ENCODE assay signal across 18 cellular contexts in genomic region chr2:106097370-106098000, GRCh38.
A peak's percentile ranks its signal among the peaks of the same experiment; 100 is the strongest.
DNase-seq lines count a peak whose midpoint lies in the region; ATAC-seq lines count a peak whose summit lies in the region.
"Had no signal": no experiment of that assay in that cellular context is flagged by ENCODE, and none has a peak within 500 bp of the region (broad histone marks: within the 10 kb centered on the region; RNA-seq: fewer than 3 reads in every experiment).

No MANE protein-coding gene starts in this region.

- H3K27me3 ChIP-seq in CD4-positive, alpha-beta memory T cell (ENCODE audit: insufficient read depth, low read length), result no peaks in the 10 kb centered on the region
- no peaks in the 10 kb centered on the region for H3K27me3 ChIP-seq in naive thymus-derived CD4-positive, alpha-beta T cell (ENCODE audit: control insufficient read depth in 2 of 2, insufficient read depth in 2 of 2, low read length in 2 of 2)
- H3K27me3 ChIP-seq: esophagus squamous epithelium, uterus had no signal

- peak overlapping the region; percentile 59 for H3K27ac Mint-ChIP-seq in activated CD4-positive, alpha-beta memory T cell treated with anti-CD3 and anti-CD28 coated beads, Interleukin-2, amount 10 ng/mL, durations not matched to agents 7 days and 5 days
- no peak overlapping the region for H3K27ac Mint-ChIP-seq in activated CD4-positive, alpha-beta memory T cell treated with anti-CD3 and anti-CD28 coated beads for 36 hours
- H3K27ac Mint-ChIP-seq in CD4-positive, alpha-beta memory T cell, result peak overlapping the region; percentile 15 to 98 (median 86)
- H3K27ac Mint-ChIP-seq in T-helper 17 cell, result peak overlapping the region; percentile 100
- peak overlapping the region; percentile 25 to 97 (median 94) for H3K27ac Mint-ChIP-seq in naive thymus-derived CD4-positive, alpha-beta T cell
- H3K27ac Mint-ChIP-seq: activated T-helper 2 cell treated with anti-CD3 and anti-CD28 coated beads, Interferon-gamma antibody, Interleukin-2, Interleukin-4, amounts not matched to agents 10 μg/mL and 5 μg/mL and 100 μg/mL, durations not matched to agents 14 hours and 24 hours and 36 hours; memory B cell; nephron had no signal

- H3K4me3 Mint-ChIP-seq in activated CD4-positive, alpha-beta memory T cell treated with anti-CD3 and anti-CD28 coated beads, Interleukin-2, amount 10 ng/mL, durations not matched to agents 7 days and 5 days, result no peak overlapping the region
- no peak overlapping the region for H3K4me3 Mint-ChIP-seq in activated CD4-positive, alpha-beta memory T cell treated with anti-CD3 and anti-CD28 coated beads for 36 hours
- H3K4me3 Mint-ChIP-seq in CD4-positive, alpha-beta memory T cell, result peak overlapping the region in 2 of 8 donors; percentile 33 to 35
- peak overlapping the region; percentile 5 for H3K4me3 Mint-ChIP-seq in T-helper 17 cell
- H3K4me3 Mint-ChIP-seq in naive thymus-derived CD4-positive, alpha-beta T cell, result peak overlapping the region in 4 of 10 donors; percentile 21 to 90 (median 64)
- H3K4me3 Mint-ChIP-seq: memory B cell, nephron had no signal

- no peaks in the 10 kb centered on the region for H3K9me3 Mint-ChIP-seq in activated CD4-positive, alpha-beta memory T cell treated with anti-CD3 and anti-CD28 coated beads, Interleukin-2, amount 10 ng/mL, durations not matched to agents 7 days and 5 days
- H3K9me3 Mint-ChIP-seq in activated CD4-positive, alpha-beta memory T cell treated with anti-CD3 and anti-CD28 coated beads for 36 hours, result no peaks in the 10 kb centered on the region
- H3K9me3 Mint-ChIP-seq in CD4-positive, alpha-beta memory T cell, result peaks cover 0 to 1% (median 0%) of the 10 kb centered on the region in 8 donors
- H3K9me3 Mint-ChIP-seq in naive thymus-derived CD4-positive, alpha-beta T cell, result peaks cover 0 to 4% (median 0%) of the 10 kb centered on the region in 11 donors
- H3K9me3 Mint-ChIP-seq: activated T-helper 2 cell treated with anti-CD3 and anti-CD28 coated beads, Interferon-gamma antibody, Interleukin-2, Interleukin-4, amounts not matched to agents 10 μg/mL and 5 μg/mL and 100 μg/mL, durations not matched to agents 14 hours and 24 hours and 36 hours; memory B cell; nephron had no signal

- H3K27ac ChIP-seq in CD4-positive, alpha-beta memory T cell (ENCODE audit: low read depth, low read length), result peak overlapping the region; percentile 69
- H3K27ac ChIP-seq in naive thymus-derived CD4-positive, alpha-beta T cell (ENCODE audit: low read depth, low read length), result peak overlapping the region; percentile 80
- H3K27ac ChIP-seq: esophagus squamous epithelium, prostate gland, uterus had no signal

- POLR2A ChIA-PET in activated CD4-positive, alpha-beta memory T cell treated with anti-CD3 and anti-CD28 coated beads, Interleukin-2, amount 10 ng/mL, durations not matched to agents 7 days and 5 days (lab: Charles Lee), result interaction anchor here (0.6 to 3.3 kb wide), 11 partner anchors 11 to 359 kb away, joined by 3 to 12 read pairs (median 3); no protein-coding TSS in a partner anchor
- POLR2A ChIA-PET in activated CD4-positive, alpha-beta memory T cell treated with anti-CD3 and anti-CD28 coated beads for 36 hours (lab: Charles Lee), result interaction anchor here (0.5 kb wide), 1 partner anchor 708 kb away, joined by 4 read pairs; no protein-coding TSS in a partner anchor
- POLR2A ChIA-PET in CD4-positive, alpha-beta memory T cell (lab: Charles Lee; ENCODE audit: partially characterized antibody), result interaction anchor here (0.7 to 3.5 kb wide), 18 partner anchors 12 to 521 kb away, joined by 3 to 43 read pairs (median 6); partner anchors contain the start of genes NCK2 and UXS1
- POLR2A ChIA-PET in naive thymus-derived CD4-positive, alpha-beta T cell (lab: Charles Lee), result interaction anchor here (0.6 to 4.1 kb wide), 20 partner anchors 12 to 359 kb away, joined by 3 to 21 read pairs (median 4); no protein-coding TSS in a partner anchor

- H3K9me3 ChIP-seq in CD4-positive, alpha-beta memory T cell (ENCODE audit: control insufficient read depth in 1 of 2, low read length in 2 of 2), result no peaks in the 10 kb centered on the region
- no peaks in the 10 kb centered on the region for H3K9me3 ChIP-seq in T-helper 17 cell (ENCODE audit: control insufficient read depth, low read length, poor library complexity, severe bottlenecking)
- no peaks in the 10 kb centered on the region for H3K9me3 ChIP-seq in naive thymus-derived CD4-positive, alpha-beta T cell (ENCODE audit: control insufficient read depth in 2 of 3, low read length in 3 of 3)
- H3K9me3 ChIP-seq: esophagus squamous epithelium, prostate gland, uterus had no signal

- H3K36me3 Mint-ChIP-seq in activated CD4-positive, alpha-beta memory T cell treated with anti-CD3 and anti-CD28 coated beads, Interleukin-2, amount 10 ng/mL, durations not matched to agents 7 days and 5 days (ENCODE audit: low read depth), result peaks cover 77% of the 10 kb centered on the region
- H3K36me3 Mint-ChIP-seq in activated CD4-positive, alpha-beta memory T cell treated with anti-CD3 and anti-CD28 coated beads for 36 hours, result peaks cover 17% of the 10 kb centered on the region
- H3K36me3 Mint-ChIP-seq in CD4-positive, alpha-beta memory T cell, result peaks cover 35 to 59% of the 10 kb centered on the region in 2 donors
- H3K36me3 Mint-ChIP-seq in T-helper 17 cell (ENCODE audit: low read depth), result peaks cover 5% of the 10 kb centered on the region
- H3K36me3 Mint-ChIP-seq in naive thymus-derived CD4-positive, alpha-beta T cell, result peaks cover 7 to 40% (median 22%) of the 10 kb centered on the region in 5 donors

- CTCF ChIA-PET in activated CD4-positive, alpha-beta memory T cell treated with anti-CD3 and anti-CD28 coated beads, Interleukin-2, amount 10 ng/mL, durations not matched to agents 7 days and 5 days (lab: Charles Lee), result interaction anchor here (1.5 to 2.3 kb wide), 4 partner anchors 63 to 520 kb away, joined by 3 to 10 read pairs (median 5); no protein-coding TSS in a partner anchor
- CTCF ChIA-PET in activated CD4-positive, alpha-beta memory T cell treated with anti-CD3 and anti-CD28 coated beads for 36 hours (lab: Charles Lee), result interaction anchor here (0.6 to 2.0 kb wide), 6 partner anchors 11 to 521 kb away, joined by 3 to 4 read pairs (median 4); no protein-coding TSS in a partner anchor
- CTCF ChIA-PET in CD4-positive, alpha-beta memory T cell (lab: Charles Lee; ENCODE audit: partially characterized antibody), result interaction anchor here (1.0 to 2.6 kb wide), 13 partner anchors 8 to 521 kb away, joined by 3 to 12 read pairs (median 5); no protein-coding TSS in a partner anchor
- CTCF ChIA-PET in naive thymus-derived CD4-positive, alpha-beta T cell (lab: Charles Lee), result interaction anchor here (0.6 to 2.7 kb wide), 4 partner anchors 62 to 524 kb away, joined by 3 to 13 read pairs (median 4); no protein-coding TSS in a partner anchor

- intact Hi-C loops in activated CD4-positive, alpha-beta memory T cell treated with anti-CD3 and anti-CD28 coated beads for 36 hours (cut with micrococcal nuclease), result loop anchor here (10.0 kb wide), 1 partner anchor 467 kb away; no protein-coding TSS in a partner anchor
- intact Hi-C loops in CD4-positive, alpha-beta memory T cell (cut with micrococcal nuclease), result loop anchor here (2.0 to 10.0 kb wide), 2 partner anchors 97 to 763 kb away; partner anchors contain the start of genes C2orf49 and UXS1
- intact Hi-C loops in naive thymus-derived CD4-positive, alpha-beta T cell (cut with micrococcal nuclease), result loop anchor here (2.0 to 5.0 kb wide), 5 partner anchors 120 to 770 kb away; partner anchors contain the start of gene TGFBRAP1 (in 1 of the 2)

- peaks cover 52% of the 10 kb centered on the region for H3K4me1 Mint-ChIP-seq in activated CD4-positive, alpha-beta memory T cell treated with anti-CD3 and anti-CD28 coated beads, Interleukin-2, amount 10 ng/mL, durations not matched to agents 7 days and 5 days
- H3K4me1 Mint-ChIP-seq in activated CD4-positive, alpha-beta memory T cell treated with anti-CD3 and anti-CD28 coated beads for 36 hours (ENCODE audit: low read depth), result peaks cover 37% of the 10 kb centered on the region
- H3K4me1 Mint-ChIP-seq in CD4-positive, alpha-beta memory T cell, result peaks cover 26 to 62% (median 46%) of the 10 kb centered on the region in 4 donors
- peaks cover 36% of the 10 kb centered on the region for H3K4me1 Mint-ChIP-seq in T-helper 17 cell
- H3K4me1 Mint-ChIP-seq in naive thymus-derived CD4-positive, alpha-beta T cell, result peaks cover 27 to 73% (median 61%) of the 10 kb centered on the region in 7 donors

- DNase-seq in activated CD4-positive, alpha-beta memory T cell treated with anti-CD3 and anti-CD28 coated beads, Interleukin-2, amount 10 ng/mL, durations not matched to agents 7 days and 5 days, result no peak
- DNase-seq in activated CD4-positive, alpha-beta memory T cell treated with anti-CD3 and anti-CD28 coated beads for 36 hours, result no peak
- DNase-seq in CD4-positive, alpha-beta memory T cell, result no peak
- no peak for DNase-seq in T-helper 17 cell
- peak in 6 of 9 donors; percentile 36 to 64 (median 58) for DNase-seq in naive thymus-derived CD4-positive, alpha-beta T cell
- no peak for DNase-seq in SKM-1 (lab: John Stamatoyannopoulos, UW; ENCODE audit: unreplicated experiment)
- DNase-seq in HUDEP-2 (lab: John Stamatoyannopoulos, UW; ENCODE audit: unreplicated experiment in 76 of 76), result no peak
- DNase-seq: esophagus squamous epithelium; KBM-7; NCI-H2081 treated with DMSO at 0.1 percent for 48 hours; stimulated activated CD4-positive, alpha-beta T cell treated with anti-CD3 and anti-CD28 coated beads, Interleukin-2, amount 100 ng/mL, for 48 hours; uterus had no signal

- peaks cover 62% of the 10 kb centered on the region for H3K4me1 ChIP-seq in CD4-positive, alpha-beta memory T cell (ENCODE audit: insufficient read depth, low read length)
- peaks cover 47 to 53% of the 10 kb centered on the region in 2 donors for H3K4me1 ChIP-seq in naive thymus-derived CD4-positive, alpha-beta T cell (ENCODE audit: control insufficient read depth in 2 of 2, insufficient read depth in 2 of 2, low read length in 2 of 2)
- H3K4me1 ChIP-seq: esophagus squamous epithelium, prostate gland, uterus had no signal

- no peaks in the 10 kb centered on the region for H3K27me3 Mint-ChIP-seq in activated CD4-positive, alpha-beta memory T cell treated with anti-CD3 and anti-CD28 coated beads, Interleukin-2, amount 10 ng/mL, durations not matched to agents 7 days and 5 days
- no peaks in the 10 kb centered on the region for H3K27me3 Mint-ChIP-seq in activated CD4-positive, alpha-beta memory T cell treated with anti-CD3 and anti-CD28 coated beads for 36 hours
- H3K27me3 Mint-ChIP-seq in CD4-positive, alpha-beta memory T cell, result no peaks in the 10 kb centered on the region
- H3K27me3 Mint-ChIP-seq in T-helper 17 cell, result no peaks in the 10 kb centered on the region
- H3K27me3 Mint-ChIP-seq in naive thymus-derived CD4-positive, alpha-beta T cell, result no peaks in the 10 kb centered on the region
- H3K27me3 Mint-ChIP-seq: memory B cell had no signal

- no peak for ATAC-seq in T-helper 17 cell
- no peak for ATAC-seq in naive thymus-derived CD4-positive, alpha-beta T cell
- no peak for ATAC-seq in GM18907 (IDR thresholded peaks at IDR 0.05; ENCODE audit: unreplicated experiment)

- no peak overlapping the region for H3K4me3 ChIP-seq in CD4-positive, alpha-beta memory T cell (ENCODE audit: low read length in 2 of 2)
- no peak overlapping the region for H3K4me3 ChIP-seq in naive thymus-derived CD4-positive, alpha-beta T cell (ENCODE audit: low read length)
- H3K4me3 ChIP-seq: esophagus squamous epithelium, prostate gland, skin epidermis, uterus had no signal

- peaks cover 23% of the 10 kb centered on the region for H3K36me3 ChIP-seq in CD4-positive, alpha-beta memory T cell (ENCODE audit: insufficient read depth, low read length)
- H3K36me3 ChIP-seq in naive thymus-derived CD4-positive, alpha-beta T cell (ENCODE audit: control insufficient read depth in 2 of 3, insufficient read depth in 3 of 3, low read length in 3 of 3), result peaks cover 0 to 28% (median 4%) of the 10 kb centered on the region in 3 experiments
- H3K36me3 ChIP-seq: prostate gland, uterus had no signal

Comparison
In these comparisons a context has a peak if more than half of its experiments do, and no peak if none do; other contexts are left out.
1. DNase-seq: peak in naive thymus-derived CD4-positive, alpha-beta T cell (6 of 9); none in activated CD4-positive, alpha-beta memory T cell treated with anti-CD3 and anti-CD28 coated beads, Interleukin-2, amount 10 ng/mL, durations not matched to agents 7 days and 5 days (single experiment), activated CD4-positive, alpha-beta memory T cell treated with anti-CD3 and anti-CD28 coated beads for 36 hours (single experiment), CD4-positive, alpha-beta memory T cell (0 of 5), T-helper 17 cell (0 of 3), SKM-1 (single experiment) and HUDEP-2 (0 of 76).